Comparison of ENCODE assay signal across 10 cellular contexts in the genomic region with DNA sequence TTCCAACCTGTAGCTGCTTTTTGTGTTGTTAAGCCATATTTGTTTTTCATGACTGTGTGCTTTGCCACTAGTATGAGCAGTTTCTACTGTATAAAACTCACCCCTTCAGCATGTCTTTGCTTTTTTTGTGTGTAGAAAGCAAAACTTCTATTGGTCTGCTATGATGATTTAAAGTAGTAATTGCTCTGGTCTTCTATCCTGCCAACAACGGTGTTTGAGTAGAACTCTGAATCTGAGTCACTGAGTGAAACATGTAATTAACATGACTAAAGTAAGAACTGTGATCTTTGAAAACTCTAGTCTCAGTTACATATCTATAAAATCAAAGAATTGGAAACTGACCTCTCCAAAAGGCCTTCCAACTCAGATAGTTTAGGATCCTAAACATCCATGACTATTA.
DNase-seq lines count a peak whose midpoint lies in the region; ATAC-seq and TF ChIP-seq lines count a peak whose summit lies in the region.
"Had no signal": no experiment of that assay in that cellular context is flagged by ENCODE, and none has a peak within 500 bp of the region (broad histone marks: within the 10 kb centered on the region; RNA-seq: fewer than 3 reads in every experiment).

No MANE protein-coding gene starts in this region.

- H3K4me1 ChIP-seq in GM23338 (ENCODE audit: insufficient read depth) (peaks cover 22% of the 10 kb centered on the region), osteoblast (ENCODE audit: insufficient read depth, low read length) (peaks cover 11% of the 10 kb centered on the region)

- no peaks in the 10 kb centered on the region for H3K36me3 Mint-ChIP-seq in GM23338 (ENCODE audit: low read depth)

- no peak overlapping the region for H3K4me3 Mint-ChIP-seq in GM23338

- H3K4me1 Mint-ChIP-seq in GM23338, result peaks cover 20% of the 10 kb centered on the region

- no peaks in the 10 kb centered on the region for H3K9me3 Mint-ChIP-seq in GM23338

- ATAC-seq in GM18517 (IDR thresholded peaks at IDR 0.05; ENCODE audit: unreplicated experiment), result peak; percentile 69
- ATAC-seq in GM23338, result no peak

- no peaks in the 10 kb centered on the region for H3K79me2 ChIP-seq in GM23338 (replicated peaks; ENCODE audit: insufficient read depth)
- H3K79me2 ChIP-seq in osteoblast (ENCODE audit: insufficient read depth, low read length), result no peaks in the 10 kb centered on the region

- no peaks in the 10 kb centered on the region for H3K36me3 ChIP-seq in GM23338 (ENCODE audit: insufficient read depth)
- H3K36me3 ChIP-seq in osteoblast (ENCODE audit: insufficient read depth, low read length), result no peaks in the 10 kb centered on the region

- in situ Hi-C loops in ACHN (cut with HindIII; ENCODE audit: low pct_ligation_motif_present, low pct_unique_long_range_greater_than_20kb, low sequenced_read_pairs), result no loop called here

- H2AFZ ChIP-seq in GM23338 (no peak overlapping the region), osteoblast (ENCODE audit: low read length) (peak overlapping the region; percentile 48)

- no peaks in the 10 kb centered on the region for H3K27me3 ChIP-seq in GM23338 (ENCODE audit: insufficient read depth)
- no peaks in the 10 kb centered on the region for H3K27me3 ChIP-seq in osteoblast (ENCODE audit: insufficient read depth, low read length)

- no peak overlapping the region for H3K27ac Mint-ChIP-seq in GM23338

- H3K4me3 ChIP-seq in GM23338 (no peak overlapping the region), osteoblast (ENCODE audit: insufficient read depth, low read length) (no peak overlapping the region)

- H3K27me3 Mint-ChIP-seq in GM23338 (ENCODE audit: insufficient read depth, low read depth, poor library complexity), result no peaks in the 10 kb centered on the region

- no peaks in the 10 kb centered on the region for H3F3A ChIP-seq in GM23338 (replicated peaks; ENCODE audit: low read depth)

- peak overlapping the region; percentile 31 for H3K4me2 ChIP-seq in GM23338
- H3K4me2 ChIP-seq in osteoblast (ENCODE audit: insufficient read depth, low read length), result peak overlapping the region; percentile 31

- no peaks in the 10 kb centered on the region for H4K20me1 ChIP-seq in GM23338 (replicated peaks; ENCODE audit: insufficient read depth)
- no peaks in the 10 kb centered on the region for H4K20me1 ChIP-seq in osteoblast (ENCODE audit: insufficient read depth, low read length)

- H3K9me2 ChIP-seq in GM23338 (ENCODE audit: insufficient read depth), result peaks cover 4% of the 10 kb centered on the region

- H3K27ac ChIP-seq in GM23338 (ENCODE audit: low read depth) (no peak overlapping the region), osteoblast (ENCODE audit: low read depth, low read length) (no peak overlapping the region)

- no peaks in the 10 kb centered on the region for H3K9me3 ChIP-seq in osteoblast (ENCODE audit: low read depth, low read length)

- TF ChIP-seq CTCF in GM23338 (conservative IDR thresholded peaks at IDR 0.05; ENCODE audit: low read depth in 2 of 2), result no peak
- TF ChIP-seq CTCF in osteoblast (IDR thresholded peaks at IDR 0.05; ENCODE audit: extremely low read depth, low read depth, low read length), result no peak

- DNase-seq in GM23338 (ENCODE audit: low spot score), result no peak
- DNase-seq in RPMI7951 (ENCODE audit: low read depth), result peak; percentile 51
- DNase-seq in osteoblast (ENCODE audit: insufficient read length, low spot score, missing footprints), result peak; percentile 3
- no peak for DNase-seq in T1000 (lab: John Stamatoyannopoulos, UW)
- no peak for DNase-seq in NCI-H510A treated with DMSO at 0.1 percent for 48 hours (lab: John Stamatoyannopoulos, UW)
- DNase-seq in SHP77 treated with DMSO at 0.1 percent for 48 hours (lab: John Stamatoyannopoulos, UW), result no peak
- DNase-seq in ACHN, result no peak
- DNase-seq: dermis blood vessel endothelial cell, left cardiac atrium had no signal

TF ChIP-seq in GM23338, 12 proteins besides CTCF, POLR2A, EP300 and RAD21:
- TF ChIP-seq POLR2AphosphoS5 (IDR thresholded peaks at IDR 0.05; ENCODE audit: low read depth) (no peak), EZH2phosphoT487 (IDR thresholded peaks at IDR 0.05; ENCODE audit: unreplicated experiment) (no peak), ZNF331 (CRISPR knock-in tag; IDR thresholded peaks at IDR 0.05; ENCODE audit: low read depth) (no peak), ZNF114 (CRISPR knock-in tag; IDR thresholded peaks at IDR 0.05) (no peak), STAT1 (IDR thresholded peaks at IDR 0.05; ENCODE audit: unreplicated experiment) (no peak), CREB1 (CRISPR knock-in tag; IDR thresholded peaks at IDR 0.05; ENCODE audit: low read depth) (no peak), JUNB (IDR thresholded peaks at IDR 0.05; ENCODE audit: unreplicated experiment) (no peak), NANOG (IDR thresholded peaks at IDR 0.05; ENCODE audit: borderline replicate concordance) (no peak), EZH2 (IDR thresholded peaks at IDR 0.05; ENCODE audit: low read depth, unreplicated experiment) (no peak)
- TF ChIP-seq, protein P1, sequence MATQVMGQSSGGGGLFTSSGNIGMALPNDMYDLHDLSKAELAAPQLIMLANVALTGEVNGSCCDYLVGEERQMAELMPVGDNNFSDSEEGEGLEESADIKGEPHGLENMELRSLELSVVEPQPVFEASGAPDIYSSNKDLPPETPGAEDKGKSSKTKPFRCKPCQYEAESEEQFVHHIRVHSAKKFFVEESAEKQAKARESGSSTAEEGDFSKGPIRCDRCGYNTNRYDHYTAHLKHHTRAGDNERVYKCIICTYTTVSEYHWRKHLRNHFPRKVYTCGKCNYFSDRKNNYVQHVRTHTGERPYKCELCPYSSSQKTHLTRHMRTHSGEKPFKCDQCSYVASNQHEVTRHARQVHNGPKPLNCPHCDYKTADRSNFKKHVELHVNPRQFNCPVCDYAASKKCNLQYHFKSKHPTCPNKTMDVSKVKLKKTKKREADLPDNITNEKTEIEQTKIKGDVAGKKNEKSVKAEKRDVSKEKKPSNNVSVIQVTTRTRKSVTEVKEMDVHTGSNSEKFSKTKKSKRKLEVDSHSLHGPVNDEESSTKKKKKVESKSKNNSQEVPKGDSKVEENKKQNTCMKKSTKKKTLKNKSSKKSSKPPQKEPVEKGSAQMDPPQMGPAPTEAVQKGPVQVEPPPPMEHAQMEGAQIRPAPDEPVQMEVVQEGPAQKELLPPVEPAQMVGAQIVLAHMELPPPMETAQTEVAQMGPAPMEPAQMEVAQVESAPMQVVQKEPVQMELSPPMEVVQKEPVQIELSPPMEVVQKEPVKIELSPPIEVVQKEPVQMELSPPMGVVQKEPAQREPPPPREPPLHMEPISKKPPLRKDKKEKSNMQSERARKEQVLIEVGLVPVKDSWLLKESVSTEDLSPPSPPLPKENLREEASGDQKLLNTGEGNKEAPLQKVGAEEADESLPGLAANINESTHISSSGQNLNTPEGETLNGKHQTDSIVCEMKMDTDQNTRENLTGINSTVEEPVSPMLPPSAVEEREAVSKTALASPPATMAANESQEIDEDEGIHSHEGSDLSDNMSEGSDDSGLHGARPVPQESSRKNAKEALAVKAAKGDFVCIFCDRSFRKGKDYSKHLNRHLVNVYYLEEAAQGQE (IDR thresholded peaks at IDR 0.05; ENCODE audit: unreplicated experiment), result no peak
- TF ChIP-seq, protein P2, sequence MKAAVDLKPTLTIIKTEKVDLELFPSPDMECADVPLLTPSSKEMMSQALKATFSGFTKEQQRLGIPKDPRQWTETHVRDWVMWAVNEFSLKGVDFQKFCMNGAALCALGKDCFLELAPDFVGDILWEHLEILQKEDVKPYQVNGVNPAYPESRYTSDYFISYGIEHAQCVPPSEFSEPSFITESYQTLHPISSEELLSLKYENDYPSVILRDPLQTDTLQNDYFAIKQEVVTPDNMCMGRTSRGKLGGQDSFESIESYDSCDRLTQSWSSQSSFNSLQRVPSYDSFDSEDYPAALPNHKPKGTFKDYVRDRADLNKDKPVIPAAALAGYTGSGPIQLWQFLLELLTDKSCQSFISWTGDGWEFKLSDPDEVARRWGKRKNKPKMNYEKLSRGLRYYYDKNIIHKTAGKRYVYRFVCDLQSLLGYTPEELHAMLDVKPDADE (IDR thresholded peaks at IDR 0.05), result no peak

Comparison
In these comparisons a context has a peak if more than half of its experiments do, and no peak if none do; other contexts are left out.
1. DNase-seq: peak in RPMI7951 (single experiment) and osteoblast (single experiment); none in GM23338 (single experiment), T1000 (single experiment), NCI-H510A treated with DMSO at 0.1 percent for 48 hours (single experiment), SHP77 treated with DMSO at 0.1 percent for 48 hours (single experiment) and ACHN (single experiment).